ENCODE assay signal across 19 cellular contexts in the genomic region with DNA sequence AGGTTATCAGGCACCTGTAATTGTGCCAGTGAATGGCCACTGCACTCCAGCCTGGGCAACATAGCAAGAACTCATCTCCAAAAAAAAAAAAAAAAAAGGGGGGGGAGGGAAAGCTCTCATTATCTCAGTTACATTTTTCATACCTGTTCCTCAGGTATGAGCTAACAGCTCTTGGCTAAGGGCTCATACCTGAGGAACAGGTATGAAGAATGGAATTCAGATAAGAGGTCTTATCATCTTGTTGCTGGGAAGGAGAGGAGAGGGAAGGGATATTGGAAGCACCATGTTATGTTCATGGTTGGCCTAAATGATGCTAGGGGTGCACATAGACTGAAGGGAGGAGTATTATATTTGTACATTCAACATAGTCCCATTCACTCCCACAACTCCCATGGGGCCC.
"Had no signal": no experiment of that assay in that cellular context is flagged by ENCODE, and none has a peak within 500 bp of the region (broad histone marks: within the 10 kb centered on the region; RNA-seq: fewer than 3 reads in every experiment).

No MANE protein-coding gene starts in this region.

- ATAC-seq: right cardiac atrium had no signal

- H3K4me3 Mint-ChIP-seq: endodermal cell, naive B cell, nephron had no signal

- H3K27me3 Mint-ChIP-seq: naive B cell, progenitor cell of endocrine pancreas had no signal

- H3K9me3 ChIP-seq: colonic mucosa, left ventricle myocardium inferior, pancreas, suprapubic skin, thyroid gland had no signal

- H3K27ac Mint-ChIP-seq: endodermal cell, nephron, progenitor cell of endocrine pancreas had no signal

- H3K9me3 Mint-ChIP-seq: endodermal cell, nephron had no signal

- H3K4me1 ChIP-seq: colonic mucosa had no signal

- H3K27ac ChIP-seq: colonic mucosa, left ventricle myocardium inferior, pancreas, suprapubic skin, thyroid gland had no signal

- DNase-seq: colonic mucosa; dermis blood vessel endothelial cell; endodermal cell; foreskin melanocyte; head of caudate nucleus; hippocampal formation; left ventricle myocardium inferior; mesendoderm; naive B cell; occipital lobe; pancreas; right cardiac atrium; small intestine; stimulated activated CD4-positive, alpha-beta T cell treated with anti-CD3 and anti-CD28 coated beads, Interleukin-2, amount 100 ng/mL, for 48 hours; stimulated activated naive CD4-positive, alpha-beta T cell treated with Interleukin-2 at 50 U/mL for 16 hours; thyroid gland had no signal

- H3K36me3 ChIP-seq: colonic mucosa, left ventricle myocardium inferior, suprapubic skin, thyroid gland had no signal

- H3K4me3 ChIP-seq: colonic mucosa, left ventricle myocardium inferior, pancreas, suprapubic skin, thyroid gland had no signal

- H3K27me3 ChIP-seq: colonic mucosa, pancreas, suprapubic skin, thyroid gland had no signal
